In the genomic region with DNA sequence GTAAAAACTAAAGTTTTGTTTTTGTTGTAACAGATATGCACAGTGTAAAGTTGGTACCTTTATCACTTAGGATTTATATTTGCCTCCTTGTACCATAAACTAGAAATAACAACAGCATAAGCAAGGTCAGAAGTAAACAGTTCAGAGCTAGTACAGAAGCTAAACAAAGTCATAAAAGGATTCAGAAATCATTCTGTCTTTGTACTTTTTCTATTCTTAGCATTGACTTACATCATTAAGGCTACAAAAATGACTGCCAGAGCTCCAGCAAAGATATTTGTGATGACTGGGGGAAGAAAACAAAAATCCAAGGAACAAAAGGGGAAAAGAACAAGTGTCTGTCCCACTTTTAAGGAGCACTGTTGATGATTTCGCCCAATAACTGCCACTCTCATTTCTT, we compare ENCODE assay signal across 1 cellular context.
TF ChIP-seq lines count a peak whose summit lies in the region.

No MANE protein-coding gene starts in this region.

TF ChIP-seq in IMR-90, 13 proteins besides CTCF, POLR2A, EP300 and RAD21 (continued from another document):
- TF ChIP-seq SMC3 (IDR thresholded peaks at IDR 0.05; ENCODE audit: low read depth, low read length) (no peak), MXI1 (IDR thresholded peaks at IDR 0.05; ENCODE audit: borderline replicate concordance, low read depth, low read length) (no peak), MAZ (IDR thresholded peaks at IDR 0.05; ENCODE audit: borderline replicate concordance, low read depth, low read length) (no peak), USF2 (IDR thresholded peaks at IDR 0.05; ENCODE audit: low read depth, low read length) (no peak), FOS (IDR thresholded peaks at IDR 0.05; ENCODE audit: low read depth, low read length) (no peak), BHLHE40 (IDR thresholded peaks at IDR 0.05; ENCODE audit: low read depth, low read length) (no peak)
